In genomic region chr6:107931894-107932293, GRCh38 we compare ENCODE assay signal across 26 cellular contexts. TPM values are rescaled to one million over a fixed set of nuclear protein-coding genes. Genes with fewer than 3 reads are reported as not detected.
DNase-seq lines count a peak whose midpoint lies in the region; ATAC-seq and TF ChIP-seq lines count a peak whose summit lies in the region.
"Had no signal": no experiment of that assay in that cellular context is flagged by ENCODE, and none has a peak within 500 bp of the region (broad histone marks: within the 10 kb centered on the region; RNA-seq: fewer than 3 reads in every experiment).

No MANE protein-coding gene starts in this region.

- no peak for TF ChIP-seq EP300 in upper lobe of left lung (IDR thresholded peaks at IDR 0.05)

- H3K4me1 ChIP-seq in upper lobe of left lung = peaks cover 0 to 4% (median 2%) of the 10 kb centered on the region in 4 donors
- H3K4me1 ChIP-seq: BLaER1 treated with 17β-estradiol and CSF1 and Interleukin-3, amounts not matched to agents 10 nM and 100 nM had no signal

- H3K4me3 Mint-ChIP-seq in activated T-helper 17 cell treated with anti-CD3 and anti-CD28 coated beads, Interleukin-2, amount 50 U/mL, for 72 hours = no peak overlapping the region
- no peak overlapping the region for H3K4me3 Mint-ChIP-seq in stimulated activated effector memory CD8-positive, alpha-beta T cell treated with anti-CD3 and anti-CD28 coated beads, Interleukin-12 subunit alpha, Interleukin-12 subunit beta, amount 100 ng/mL, for 72 hours
- H3K4me3 Mint-ChIP-seq: CD8-positive, alpha-beta T cell; H9; HFFc6 had no signal

- no peak for TF ChIP-seq CTCF in upper lobe of left lung (IDR thresholded peaks at IDR 0.05)

- intact Hi-C loops in Right ventricle myocardium inferior (cut with DNase I) = no loop called here

- peaks cover 4% of the 10 kb centered on the region for H3K9me3 Mint-ChIP-seq in activated T-helper 17 cell treated with anti-CD3 and anti-CD28 coated beads, Interleukin-2, amount 50 U/mL, for 72 hours
- no peaks in the 10 kb centered on the region for H3K9me3 Mint-ChIP-seq in stimulated activated effector memory CD8-positive, alpha-beta T cell treated with anti-CD3 and anti-CD28 coated beads, Interleukin-12 subunit alpha, Interleukin-12 subunit beta, amount 100 ng/mL, for 72 hours

- no peak overlapping the region for H3K4me3 ChIP-seq in upper lobe of left lung
- H3K4me3 ChIP-seq: BLaER1 treated with 17β-estradiol and CSF1 and Interleukin-3, amounts not matched to agents 10 nM and 100 nM; GM23248; SK-N-MC had no signal

- H3K27me3 Mint-ChIP-seq in activated T-helper 17 cell treated with anti-CD3 and anti-CD28 coated beads, Interleukin-2, amount 50 U/mL, for 72 hours = no peaks in the 10 kb centered on the region

- H3K27me3 ChIP-seq in upper lobe of left lung = no peaks in the 10 kb centered on the region
- H3K27me3 ChIP-seq: BLaER1 treated with 17β-estradiol and CSF1 and Interleukin-3, amounts not matched to agents 10 nM and 100 nM had no signal

- peaks cover 0 to 21% (median 0%) of the 10 kb centered on the region in 4 donors for H3K36me3 ChIP-seq in upper lobe of left lung

- H3K4me1 Mint-ChIP-seq in activated T-helper 17 cell treated with anti-CD3 and anti-CD28 coated beads, Interleukin-2, amount 50 U/mL, for 72 hours = peaks cover 17% of the 10 kb centered on the region
- peaks cover 12% of the 10 kb centered on the region for H3K4me1 Mint-ChIP-seq in stimulated activated effector memory CD8-positive, alpha-beta T cell treated with anti-CD3 and anti-CD28 coated beads, Interleukin-12 subunit alpha, Interleukin-12 subunit beta, amount 100 ng/mL, for 72 hours
- H3K4me1 Mint-ChIP-seq: H9 had no signal

- DNase-seq in NCI-H748 (lab: John Stamatoyannopoulos, UW; ENCODE audit: unreplicated experiment) (peak; percentile 13), NCI-H748 treated with DMSO at 0.1 percent for 48 hours (lab: John Stamatoyannopoulos, UW) (no peak), NCI-H2029 (lab: John Stamatoyannopoulos, UW) (peak; percentile 91), upper lobe of left lung (no peak), Right ventricle myocardium inferior (ENCODE audit: missing footprints) (no peak), caudate nucleus (lab: John Stamatoyannopoulos, UW) (no peak)
- no peak for DNase-seq in stimulated activated effector memory CD8-positive, alpha-beta T cell treated with anti-CD3 and anti-CD28 coated beads, Interleukin-12 subunit alpha, Interleukin-12 subunit beta, amount 100 ng/mL, for 72 hours (ENCODE audit: low spot score in 2 of 2)
- DNase-seq: 8988T; Calu3; CD8-positive, alpha-beta T cell; DMS79; GM23248; H9; HFFc6; KG1; NCI-H1092 treated with DMSO at 0.1 percent for 48 hours; NCI-H1436 treated with DMSO at 0.1 percent for 48 hours; NCI-H2081 treated with DMSO at 0.1 percent for 48 hours; NCI-H2171 treated with DMSO at 0.1 percent for 48 hours; NCI-H446 treated with DMSO at 0.1 percent for 48 hours; NCI-H774; T-helper 2 cell had no signal

- no peak for ATAC-seq in activated T-helper 17 cell treated with anti-CD3 and anti-CD28 coated beads, Interleukin-2, amount 50 U/mL, for 72 hours (replicated peaks)
- ATAC-seq in stimulated activated effector memory CD8-positive, alpha-beta T cell treated with anti-CD3 and anti-CD28 coated beads, Interleukin-12 subunit alpha, Interleukin-12 subunit beta, amount 100 ng/mL, for 72 hours = no peak
- ATAC-seq in upper lobe of left lung (ENCODE audit: low FRiP score in 2 of 2) (no peak), Right ventricle myocardium inferior (no peak)
- ATAC-seq: CD8-positive, alpha-beta T cell had no signal

- no peaks in the 10 kb centered on the region for H3K9me3 ChIP-seq in upper lobe of left lung

- WGBS in upper lobe of left lung, 2 donors = 91 to 94% methylated on average over 3 of the region's 3 CpGs

- no peak for TF ChIP-seq POLR2A in upper lobe of left lung (IDR thresholded peaks at IDR 0.05)

- peak overlapping the region; percentile 28 for H3K27ac Mint-ChIP-seq in activated T-helper 17 cell treated with anti-CD3 and anti-CD28 coated beads, Interleukin-2, amount 50 U/mL, for 72 hours
- peak overlapping the region; percentile 53 for H3K27ac Mint-ChIP-seq in stimulated activated effector memory CD8-positive, alpha-beta T cell treated with anti-CD3 and anti-CD28 coated beads, Interleukin-12 subunit alpha, Interleukin-12 subunit beta, amount 100 ng/mL, for 72 hours
- H3K27ac Mint-ChIP-seq: CD8-positive, alpha-beta T cell; H9; HFFc6 had no signal

- H3K27ac ChIP-seq in upper lobe of left lung (no peak overlapping the region), caudate nucleus (ENCODE audit: low read depth, low read length) (no peak overlapping the region)
- H3K27ac ChIP-seq: BLaER1 treated with 17β-estradiol and CSF1 and Interleukin-3, amounts not matched to agents 10 nM and 100 nM; GM23248; HL-60; SK-N-MC had no signal

- peaks cover 38% of the 10 kb centered on the region for H3K36me3 Mint-ChIP-seq in activated T-helper 17 cell treated with anti-CD3 and anti-CD28 coated beads, Interleukin-2, amount 50 U/mL, for 72 hours (ENCODE audit: low read depth)
- H3K36me3 Mint-ChIP-seq in stimulated activated effector memory CD8-positive, alpha-beta T cell treated with anti-CD3 and anti-CD28 coated beads, Interleukin-12 subunit alpha, Interleukin-12 subunit beta, amount 100 ng/mL, for 72 hours = peaks cover 29% of the 10 kb centered on the region

RNA-seq across cellular contexts. Expression of gene SEC63, which starts 26.1 kb away (rescaled TPM):
- total RNA-seq in activated T-helper 17 cell treated with anti-CD3 and anti-CD28 coated beads, Interleukin-2, amount 50 U/mL, for 72 hours = 10 to 100 TPM; 72.6 to 88.0 TPM
- 100 to 1,000 TPM in 1 of 6 donors, 10 to 100 TPM in 5; 35.0 to 111 (median 77.9) TPM for total RNA-seq in upper lobe of left lung
- total RNA-seq in Right ventricle myocardium inferior = 52.9 TPM

Comparison
In these comparisons a context has a peak if more than half of its experiments do, and no peak if none do; other contexts are left out.
1. DNase-seq: peak in NCI-H748 (single experiment) and NCI-H2029 (single experiment); none in NCI-H748 treated with DMSO at 0.1 percent for 48 hours (single experiment), stimulated activated effector memory CD8-positive, alpha-beta T cell treated with anti-CD3 and anti-CD28 coated beads, Interleukin-12 subunit alpha, Interleukin-12 subunit beta, amount 100 ng/mL, for 72 hours (0 of 2), upper lobe of left lung (0 of 2), Right ventricle myocardium inferior (single experiment) and caudate nucleus (0 of 61).